ENCODE assay signal across 8 cellular contexts in the genomic region with DNA sequence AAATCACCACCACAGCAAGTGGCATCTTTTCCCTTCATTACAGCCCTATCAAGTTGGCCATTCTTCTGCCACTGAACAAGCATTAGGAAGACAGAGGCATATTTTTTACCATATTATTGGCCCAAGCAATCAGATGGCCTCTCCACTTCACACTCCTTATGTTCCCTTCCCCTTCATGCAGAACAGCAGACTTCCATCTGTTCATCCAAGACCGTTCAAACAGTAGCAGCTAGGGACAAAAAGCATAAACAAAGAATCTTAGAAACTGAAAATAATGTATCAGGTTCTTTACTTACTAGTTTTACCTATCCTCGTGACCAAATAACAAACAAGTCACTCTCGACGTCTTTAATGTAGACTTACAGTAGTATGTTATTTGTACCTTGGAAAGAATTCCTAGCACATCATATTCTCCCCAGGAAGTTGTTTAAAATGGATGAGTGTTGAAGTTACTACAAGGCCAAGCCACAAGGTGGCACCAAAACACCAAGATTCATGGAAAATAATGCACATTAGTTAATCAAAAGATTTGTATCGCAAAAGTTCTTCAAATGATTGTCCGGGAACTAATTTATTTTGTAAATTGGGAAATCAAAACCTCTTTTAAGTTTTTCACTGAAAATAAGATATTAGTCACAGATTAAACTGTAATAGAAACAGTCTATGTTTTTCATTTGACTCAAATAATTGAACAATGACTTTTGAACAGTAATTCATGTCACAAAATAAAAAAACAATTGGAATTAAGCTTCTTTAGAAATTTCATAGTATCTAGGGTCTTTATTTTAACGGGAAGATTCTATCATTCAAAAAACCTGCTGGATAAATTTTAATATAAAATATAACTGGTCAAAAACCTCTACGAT.
DNase-seq lines count a peak whose midpoint lies in the region; FAIRE-seq and TF ChIP-seq lines count a peak whose summit lies in the region.

No MANE protein-coding gene starts in this region.

- peaks cover 0 to 16% (median 0%) of the 10 kb centered on the region in 3 donors for H3K36me3 ChIP-seq in tibial nerve

- H3K4me1 Mint-ChIP-seq in activated CD4-positive, alpha-beta T cell treated with anti-CD3 and anti-CD28 coated beads, Interleukin-2, amount 10 ng/mL, durations not matched to agents 7 days and 5 days, result no peaks in the 10 kb centered on the region
- H3K4me1 Mint-ChIP-seq in nephron, result no peaks in the 10 kb centered on the region

- H3K4me3 ChIP-seq in tibial nerve, result no peak overlapping the region

- peak; percentile 85 for FAIRE-seq in GM18507 (lab: Jason Lieb, UNC)
- FAIRE-seq in endometrium (lab: Jason Lieb, UNC), result peak; percentile 94

- H3K4me1 ChIP-seq in tibial nerve, result no peaks in the 10 kb centered on the region

- H3K9me3 ChIP-seq in tibial nerve, result no peaks in the 10 kb centered on the region

- TF ChIP-seq CTCF in nephron (IDR thresholded peaks at IDR 0.05; ENCODE audit: unreplicated experiment in 3 of 3), result peak; percentile 73 to 85 (median 82)
- peak; percentile 54 to 81 (median 73) for TF ChIP-seq CTCF in tibial nerve (IDR thresholded peaks at IDR 0.05)

- no peaks in the 10 kb centered on the region for H3K27me3 ChIP-seq in tibial nerve

- 32 to 33% methylated on average over 8 of the region's 8 CpGs for WGBS in tibial nerve, 2 donors

- TF ChIP-seq EP300 in tibial nerve (IDR thresholded peaks at IDR 0.05), result no peak

- CTCF ChIA-PET in activated CD4-positive, alpha-beta T cell treated with anti-CD3 and anti-CD28 coated beads, Interleukin-2, amount 10 ng/mL, durations not matched to agents 7 days and 5 days (lab: Charles Lee), result interaction anchor here (0.6 kb wide), 1 partner anchor 723 kb away, joined by 3 read pairs; no protein-coding TSS in a partner anchor

- H3K27me3 Mint-ChIP-seq in activated CD4-positive, alpha-beta T cell treated with anti-CD3 and anti-CD28 coated beads, Interleukin-2, amount 10 ng/mL, durations not matched to agents 7 days and 5 days, result no peaks in the 10 kb centered on the region
- H3K27me3 Mint-ChIP-seq in nephron (ENCODE audit: low read depth), result no peaks in the 10 kb centered on the region

- peaks cover 3% of the 10 kb centered on the region for H3K36me3 Mint-ChIP-seq in activated CD4-positive, alpha-beta T cell treated with anti-CD3 and anti-CD28 coated beads, Interleukin-2, amount 10 ng/mL, durations not matched to agents 7 days and 5 days (ENCODE audit: low read depth)
- H3K36me3 Mint-ChIP-seq in nephron (ENCODE audit: low read depth), result peaks cover 7% of the 10 kb centered on the region

- POLR2A ChIA-PET in activated CD4-positive, alpha-beta T cell treated with anti-CD3 and anti-CD28 coated beads, Interleukin-2, amount 10 ng/mL, durations not matched to agents 7 days and 5 days (lab: Charles Lee), result no interaction called here

- H3K9me3 Mint-ChIP-seq in activated CD4-positive, alpha-beta T cell treated with anti-CD3 and anti-CD28 coated beads, Interleukin-2, amount 10 ng/mL, durations not matched to agents 7 days and 5 days, result no peaks in the 10 kb centered on the region
- H3K9me3 Mint-ChIP-seq in nephron, result no peaks in the 10 kb centered on the region

- H3K27ac Mint-ChIP-seq in activated CD4-positive, alpha-beta T cell treated with anti-CD3 and anti-CD28 coated beads, Interleukin-2, amount 10 ng/mL, durations not matched to agents 7 days and 5 days, result no peak overlapping the region
- no peak overlapping the region for H3K27ac Mint-ChIP-seq in nephron

- TF ChIP-seq POLR2A in tibial nerve (IDR thresholded peaks at IDR 0.05), result no peak

- peak; percentile 55 for DNase-seq in AG20443 (ENCODE audit: low spot score)
- DNase-seq in GM18507 (ENCODE audit: extremely low spot score, insufficient read length, low read depth), result no peak
- DNase-seq in NCI-H2196 treated with DMSO at 0.1 percent for 48 hours (lab: John Stamatoyannopoulos, UW; ENCODE audit: unreplicated experiment), result peak; percentile 21
- DNase-seq in activated CD4-positive, alpha-beta T cell treated with anti-CD3 and anti-CD28 coated beads, Interleukin-2, amount 10 ng/mL, durations not matched to agents 7 days and 5 days, result peak; percentile 53
- peak; percentile 16 to 73 for DNase-seq in tibial nerve (ENCODE audit: low spot score in 2 of 2)
- no peak for DNase-seq in mesenteric fat pad (ENCODE audit: low spot score)

- H3K27ac ChIP-seq in tibial nerve, result no peak overlapping the region

- H3K4me3 Mint-ChIP-seq in activated CD4-positive, alpha-beta T cell treated with anti-CD3 and anti-CD28 coated beads, Interleukin-2, amount 10 ng/mL, durations not matched to agents 7 days and 5 days, result no peak overlapping the region
- no peak overlapping the region for H3K4me3 Mint-ChIP-seq in nephron

Comparison
In these comparisons a context has a peak if more than half of its experiments do, and no peak if none do; other contexts are left out.
1. DNase-seq: peak in AG20443 (single experiment), NCI-H2196 treated with DMSO at 0.1 percent for 48 hours (single experiment), activated CD4-positive, alpha-beta T cell treated with anti-CD3 and anti-CD28 coated beads, Interleukin-2, amount 10 ng/mL, durations not matched to agents 7 days and 5 days (single experiment) and tibial nerve (2 of 2); none in GM18507 (single experiment) and mesenteric fat pad (single experiment).